Comparison of ENCODE assay signal across 18 cellular contexts in genomic region chr1:116533425-116533820, GRCh38. TPM values are rescaled to one million over a fixed set of nuclear protein-coding genes. Genes with fewer than 3 reads are reported as not detected.
DNase-seq lines count a peak whose midpoint lies in the region; TF ChIP-seq lines count a peak whose summit lies in the region.
"Had no signal": no experiment of that assay in that cellular context is flagged by ENCODE, and none has a peak within 500 bp of the region (broad histone marks: within the 10 kb centered on the region; RNA-seq: fewer than 3 reads in every experiment).

No MANE protein-coding gene starts in this region.

- peaks cover 6% of the 10 kb centered on the region for H3K36me3 ChIP-seq in osteoblast (ENCODE audit: insufficient read depth, low read length)

- TF ChIP-seq CTCF in Calu3 (IDR thresholded peaks at IDR 0.05; ENCODE audit: unreplicated experiment): no peak
- TF ChIP-seq CTCF in osteoblast (IDR thresholded peaks at IDR 0.05; ENCODE audit: extremely low read depth, low read depth, low read length): no peak
- TF ChIP-seq CTCF in dorsolateral prefrontal cortex (IDR thresholded peaks at IDR 0.05 in 54 of 56, conservative IDR thresholded peaks at IDR 0.05 in 2 of 56; ENCODE audit: low read depth in 1 of 56, partially characterized antibody in 56 of 56): no peak

- H3K27ac Mint-ChIP-seq in Calu3 (ENCODE audit: unreplicated experiment): peak overlapping the region; percentile 5
- peak overlapping the region; percentile 88 for H3K27ac Mint-ChIP-seq in dendritic cell treated with granulocyte-macrophage colony-stimulating factor and Interleukin-4, amounts not matched to agents 40 ng/mL and 50 ng/mL, for 4 days
- H3K27ac Mint-ChIP-seq: GM23338 had no signal

- H3K27me3 Mint-ChIP-seq in Calu3 (ENCODE audit: unreplicated experiment): no peaks in the 10 kb centered on the region
- no peaks in the 10 kb centered on the region for H3K27me3 Mint-ChIP-seq in dendritic cell treated with granulocyte-macrophage colony-stimulating factor and Interleukin-4, amounts not matched to agents 40 ng/mL and 50 ng/mL, for 4 days
- H3K27me3 Mint-ChIP-seq: CD4-positive, CD25-positive, alpha-beta regulatory T cell; CD8-positive, alpha-beta memory T cell had no signal

- no peak overlapping the region for H3K27ac ChIP-seq in osteoblast (ENCODE audit: low read depth, low read length)
- no peak overlapping the region for H3K27ac ChIP-seq in dorsolateral prefrontal cortex
- H3K27ac ChIP-seq: BLaER1 had no signal

- CTCF ChIA-PET in Calu3 (lab: Charles Lee): no interaction called here

- H3K4me1 ChIP-seq in osteoblast (ENCODE audit: insufficient read depth, low read length): peaks cover under 1% of the 10 kb centered on the region

- peaks cover 21% of the 10 kb centered on the region for H3K36me3 Mint-ChIP-seq in Calu3 (ENCODE audit: insufficient read depth, unreplicated experiment)
- H3K36me3 Mint-ChIP-seq in dendritic cell treated with granulocyte-macrophage colony-stimulating factor and Interleukin-4, amounts not matched to agents 40 ng/mL and 50 ng/mL, for 4 days (ENCODE audit: low read depth): peaks cover 77% of the 10 kb centered on the region

- no peak overlapping the region for H3K4me3 ChIP-seq in osteoblast (ENCODE audit: insufficient read depth, low read length)
- H3K4me3 ChIP-seq in dorsolateral prefrontal cortex: no peak overlapping the region
- H3K4me3 ChIP-seq: BLaER1, GM23338 had no signal

- no peaks in the 10 kb centered on the region for H3K27me3 ChIP-seq in osteoblast (ENCODE audit: insufficient read depth, low read length)
- H3K27me3 ChIP-seq in dorsolateral prefrontal cortex: no peaks in the 10 kb centered on the region
- H3K27me3 ChIP-seq: BLaER1 had no signal

- peaks cover 18% of the 10 kb centered on the region for H3K4me1 Mint-ChIP-seq in Calu3 (ENCODE audit: low read depth, unreplicated experiment)
- peaks cover 45% of the 10 kb centered on the region for H3K4me1 Mint-ChIP-seq in dendritic cell treated with granulocyte-macrophage colony-stimulating factor and Interleukin-4, amounts not matched to agents 40 ng/mL and 50 ng/mL, for 4 days (ENCODE audit: low read depth)
- H3K4me1 Mint-ChIP-seq: GM23338 had no signal

- intact Hi-C loops in Calu3 (cut with micrococcal nuclease; ENCODE audit: unreplicated experiment): no loop called here
- intact Hi-C loops in dendritic cell treated with granulocyte-macrophage colony-stimulating factor and Interleukin-4, amounts not matched to agents 40 ng/mL and 50 ng/mL, for 4 days (cut with micrococcal nuclease): no loop called here
- intact Hi-C loops in dorsolateral prefrontal cortex (cut with DNase I): no loop called here

- no peak overlapping the region for H2AFZ ChIP-seq in osteoblast (ENCODE audit: low read length)
- H2AFZ ChIP-seq: GM23338 had no signal

- no peaks in the 10 kb centered on the region for H3K9me3 ChIP-seq in osteoblast (ENCODE audit: low read depth, low read length)

- no TSS peak for BruUV-seq in Calu3 (replicated peaks; lab: Mats Ljungman, UMichigan)

- no peak overlapping the region for H3K4me3 Mint-ChIP-seq in Calu3 (ENCODE audit: low read depth, unreplicated experiment)
- no peak overlapping the region for H3K4me3 Mint-ChIP-seq in dendritic cell treated with granulocyte-macrophage colony-stimulating factor and Interleukin-4, amounts not matched to agents 40 ng/mL and 50 ng/mL, for 4 days
- H3K4me3 Mint-ChIP-seq: CD4-positive, CD25-positive, alpha-beta regulatory T cell; CD8-positive, alpha-beta memory T cell; GM23338 had no signal

- no peaks in the 10 kb centered on the region for H3K79me2 ChIP-seq in osteoblast (ENCODE audit: insufficient read depth, low read length)

- H3K4me2 ChIP-seq in osteoblast (ENCODE audit: insufficient read depth, low read length): no peak overlapping the region
- H3K4me2 ChIP-seq: BLaER1, GM23338 had no signal

- no peaks in the 10 kb centered on the region for H4K20me1 ChIP-seq in osteoblast (ENCODE audit: insufficient read depth, low read length)
- H4K20me1 ChIP-seq: BLaER1 had no signal

- H3K9me3 Mint-ChIP-seq in Calu3 (ENCODE audit: low read depth, unreplicated experiment): peaks cover 3% of the 10 kb centered on the region
- peaks cover 9% of the 10 kb centered on the region for H3K9me3 Mint-ChIP-seq in dendritic cell treated with granulocyte-macrophage colony-stimulating factor and Interleukin-4, amounts not matched to agents 40 ng/mL and 50 ng/mL, for 4 days
- H3K9me3 Mint-ChIP-seq: CD8-positive, alpha-beta memory T cell; GM23338 had no signal

- DNase-seq in Calu3: no peak
- DNase-seq in osteoblast (ENCODE audit: insufficient read length, low spot score, missing footprints): peak; percentile 83
- no peak for DNase-seq in dorsolateral prefrontal cortex
- no peak for DNase-seq in NK-92 (lab: John Stamatoyannopoulos, UW; ENCODE audit: unreplicated experiment)
- no peak for DNase-seq in NCI-H748 (lab: John Stamatoyannopoulos, UW; ENCODE audit: unreplicated experiment)
- DNase-seq in NCI-H524 treated with DMSO at 0.1 percent for 48 hours (lab: John Stamatoyannopoulos, UW): no peak
- DNase-seq: 8988T; CD4-positive, CD25-positive, alpha-beta regulatory T cell; CD8-positive, alpha-beta memory T cell; COR-L47; DMS153; DMS79; GDM1; HCEC 1CT; IMR-90 had no signal

RNA-seq across cellular contexts. Expression of gene CD58, which starts 37.4 kb away (rescaled TPM):
- total RNA-seq in Calu3 (2022) (18.9 and 22.9 TPM in 2 replicates), osteoblast (20.6 and 23.5 TPM in 2 replicates), dorsolateral prefrontal cortex (1 to 10 TPM; 1.2 to 9.8 (median 5.0) TPM)
